Comparison of ENCODE assay signal across 20 cellular contexts in genomic region chr9:97629136-97629535, GRCh38.
"Had no signal": no experiment of that assay in that cellular context is flagged by ENCODE, and none has a peak within 500 bp of the region (broad histone marks: within the 10 kb centered on the region; RNA-seq: fewer than 3 reads in every experiment).

No MANE protein-coding gene starts in this region.

- H3K27me3 Mint-ChIP-seq: activated naive CD8-positive, alpha-beta T cell treated with anti-CD3 and anti-CD28 coated beads, Interleukin-2, amount 10 ng/mL, durations not matched to agents 7 days and 5 days; naive thymus-derived CD8-positive, alpha-beta T cell; T-cell had no signal

- H3K4me1 ChIP-seq: foreskin keratinocyte had no signal

- H3K27ac ChIP-seq: brain microvascular endothelial cell, foreskin keratinocyte, right lobe of liver, upper lobe of right lung had no signal

- H3K9me3 ChIP-seq: right lobe of liver, upper lobe of right lung had no signal

- H3K27me3 ChIP-seq: brain microvascular endothelial cell, foreskin keratinocyte, right lobe of liver, upper lobe of right lung had no signal

- H3K4me3 ChIP-seq: right lobe of liver, smooth muscle cell, upper lobe of right lung had no signal

- ATAC-seq: foreskin keratinocyte; left colon; naive thymus-derived CD8-positive, alpha-beta T cell; right lobe of liver; T-cell; upper lobe of right lung had no signal

- H3K4me3 Mint-ChIP-seq: activated naive CD8-positive, alpha-beta T cell treated with anti-CD3 and anti-CD28 coated beads, Interleukin-2, amount 10 ng/mL, durations not matched to agents 7 days and 5 days; naive thymus-derived CD8-positive, alpha-beta T cell; T-cell had no signal

- DNase-seq: activated CD4-positive, alpha-beta T cell treated with anti-CD3 and anti-CD28 coated beads for 1 hour; activated CD4-positive, alpha-beta T cell treated with anti-CD3 and anti-CD28 coated beads, Interleukin-2, amount 50 U/mL, for 4 hours; activated naive CD4-positive, alpha-beta T cell; activated naive CD8-positive, alpha-beta T cell treated with anti-CD3 and anti-CD28 coated beads, Interleukin-2, amount 10 ng/mL, durations not matched to agents 7 days and 5 days; activated T-cell treated with anti-CD3 and anti-CD28 coated beads for 4 hours; brain microvascular endothelial cell; cerebellar nuclear complex; effector CD8-positive, alpha-beta T cell; foreskin keratinocyte; left colon; naive thymus-derived CD8-positive, alpha-beta T cell; nucleus accumbens; right lobe of liver; stimulated activated CD4-positive, alpha-beta T cell treated with anti-CD3 and anti-CD28 coated beads, Interleukin-4, amount 100 ng/mL, for 4 hours; stimulated activated CD8-positive, alpha-beta memory T cell treated with anti-CD3 and anti-CD28 coated beads, Interleukin-4, amount 100 ng/mL, for 48 hours; stimulated activated naive CD4-positive, alpha-beta T cell treated with Interleukin-2 at 50 U/mL for 16 hours; T-cell; T-helper 9 cell; upper lobe of right lung had no signal

- H3K9me3 Mint-ChIP-seq: activated naive CD8-positive, alpha-beta T cell treated with anti-CD3 and anti-CD28 coated beads, Interleukin-2, amount 10 ng/mL, durations not matched to agents 7 days and 5 days; naive thymus-derived CD8-positive, alpha-beta T cell; T-cell had no signal

- H3K27ac Mint-ChIP-seq: activated naive CD8-positive, alpha-beta T cell treated with anti-CD3 and anti-CD28 coated beads, Interleukin-2, amount 10 ng/mL, durations not matched to agents 7 days and 5 days; T-cell had no signal
